9 cellular contexts compared by ENCODE assay signal in genomic region chr15:79380755-79381499, GRCh38. TPM values are rescaled to one million over a fixed set of nuclear protein-coding genes. Genes with fewer than 3 reads are reported as not detected.
DNase-seq lines count a peak whose midpoint lies in the region; ATAC-seq and TF ChIP-seq lines count a peak whose summit lies in the region.
"Had no signal": no experiment of that assay in that cellular context is flagged by ENCODE, and none has a peak within 500 bp of the region (broad histone marks: within the 10 kb centered on the region; RNA-seq: fewer than 3 reads in every experiment).

No MANE protein-coding gene starts in this region.

- H3K27ac Mint-ChIP-seq in Calu3 (ENCODE audit: unreplicated experiment), result no peak overlapping the region
- H3K27ac Mint-ChIP-seq: activated naive CD4-positive, alpha-beta T cell treated with anti-CD3 and anti-CD28 coated beads, Interleukin-2, amount 50 U/mL, for 24 hours had no signal

- no peak overlapping the region for H3K27ac ChIP-seq in GM23248
- no peak overlapping the region for H3K27ac ChIP-seq in hepatocyte

- DNase-seq in Calu3 (peak; percentile 87), GM23248 (peak; percentile 73), NCI-H1417 (lab: John Stamatoyannopoulos, UW) (peak; percentile 66 to 91 (median 67)), T-helper 2 cell (peak; percentile 13 to 67 (median 58)), anterior cingulate cortex (lab: John Stamatoyannopoulos, UW) (peak in 54 of 58 donors; percentile 8 to 92 (median 54)), hepatocyte (ENCODE audit: low spot score) (peak; percentile 86), skeletal muscle cell (ENCODE audit: low read depth) (peak; percentile 30)

- H3K9me3 ChIP-seq in GM23248 (ENCODE audit: low read depth) (no peaks in the 10 kb centered on the region), hepatocyte (ENCODE audit: low read depth) (no peaks in the 10 kb centered on the region)

- no peak overlapping the region for H3K9ac ChIP-seq in GM23248

- no peaks in the 10 kb centered on the region for H3K9me3 Mint-ChIP-seq in Calu3 (ENCODE audit: low read depth, unreplicated experiment)
- H3K9me3 Mint-ChIP-seq: activated naive CD4-positive, alpha-beta T cell treated with anti-CD3 and anti-CD28 coated beads, Interleukin-2, amount 50 U/mL, for 24 hours had no signal

- H3K27me3 ChIP-seq in GM23248 (replicated peaks; ENCODE audit: insufficient read depth) (no peaks in the 10 kb centered on the region), hepatocyte (no peaks in the 10 kb centered on the region)

- H3K36me3 ChIP-seq in GM23248 (ENCODE audit: low read depth), result no peaks in the 10 kb centered on the region
- no peaks in the 10 kb centered on the region for H3K36me3 ChIP-seq in hepatocyte (replicated peaks; ENCODE audit: insufficient read depth, low read depth)

- H2AFZ ChIP-seq in GM23248, result no peak overlapping the region
- H2AFZ ChIP-seq in hepatocyte, result no peak overlapping the region

- H3K4me2 ChIP-seq in GM23248 (ENCODE audit: unreplicated experiment) (no peak overlapping the region), hepatocyte (no peak overlapping the region)

- no peak overlapping the region for H3K4me3 Mint-ChIP-seq in Calu3 (ENCODE audit: low read depth, unreplicated experiment)
- H3K4me3 Mint-ChIP-seq: activated naive CD4-positive, alpha-beta T cell treated with anti-CD3 and anti-CD28 coated beads, Interleukin-2, amount 50 U/mL, for 24 hours had no signal

- peak; percentile 82 for TF ChIP-seq CTCF in Calu3 (IDR thresholded peaks at IDR 0.05; ENCODE audit: unreplicated experiment)
- TF ChIP-seq CTCF in hepatocyte (IDR thresholded peaks at IDR 0.05; ENCODE audit: poor library complexity), result peak; percentile 92

- no peak overlapping the region for H3K4me3 ChIP-seq in GM23248
- H3K4me3 ChIP-seq in hepatocyte, result no peak overlapping the region
- H3K4me3 ChIP-seq in skeletal muscle cell (ENCODE audit: low read depth, low read length), result no peak overlapping the region

- H3K27me3 Mint-ChIP-seq in Calu3 (ENCODE audit: unreplicated experiment), result no peaks in the 10 kb centered on the region
- H3K27me3 Mint-ChIP-seq: activated naive CD4-positive, alpha-beta T cell treated with anti-CD3 and anti-CD28 coated beads, Interleukin-2, amount 50 U/mL, for 24 hours had no signal

- intact Hi-C loops in Calu3 (cut with micrococcal nuclease; ENCODE audit: unreplicated experiment), result loop anchor here (1.0 to 5.0 kb wide), 6 partner anchors 196 to 792 kb away; no protein-coding TSS in a partner anchor

- CTCF ChIA-PET in Calu3 (lab: Charles Lee), result interaction anchor here (0.5 to 3.8 kb wide), 11 partner anchors 8 to 793 kb away, joined by 3 to 42 read pairs (median 3); no protein-coding TSS in a partner anchor

- no peaks in the 10 kb centered on the region for H3F3A ChIP-seq in GM23248 (ENCODE audit: insufficient read depth)

- no peak for ATAC-seq in HG03159 (IDR thresholded peaks at IDR 0.05; ENCODE audit: unreplicated experiment)

- H3K9me2 ChIP-seq in GM23248 (ENCODE audit: insufficient read depth), result no peaks in the 10 kb centered on the region
- H3K9me2 ChIP-seq in hepatocyte (replicated peaks; ENCODE audit: insufficient read depth), result no peaks in the 10 kb centered on the region

- 49 to 50% methylated on average over 4 of the region's 4 CpGs for WGBS in GM23248 (ENCODE audit: low coverage in 1 of 2, low lambda C conversion rate in 2 of 2, missing lambda C conversion rate in 2 of 2), 2 experiments
- 52% methylated on average over 4 of the region's 4 CpGs for WGBS in hepatocyte (ENCODE audit: low lambda C conversion rate, missing lambda C conversion rate)

- H4K20me1 ChIP-seq in GM23248 (ENCODE audit: insufficient read depth) (no peaks in the 10 kb centered on the region), hepatocyte (ENCODE audit: insufficient read depth, poor library complexity, severe bottlenecking) (no peaks in the 10 kb centered on the region)

- in situ Hi-C loops in GM23248 (cut with MboI), result loop anchor here (5.0 kb wide), 1 partner anchor 211 kb away; no protein-coding TSS in a partner anchor

- no TSS peak for BruUV-seq in Calu3 (replicated peaks; lab: Mats Ljungman, UMichigan)

- H3K4me1 ChIP-seq in GM23248 (ENCODE audit: insufficient read depth) (no peaks in the 10 kb centered on the region), hepatocyte (ENCODE audit: insufficient read depth) (no peaks in the 10 kb centered on the region)

- H3K36me3 Mint-ChIP-seq in Calu3 (ENCODE audit: insufficient read depth, unreplicated experiment), result no peaks in the 10 kb centered on the region

- H3K79me2 ChIP-seq in GM23248 (ENCODE audit: insufficient read depth), result no peaks in the 10 kb centered on the region
- no peaks in the 10 kb centered on the region for H3K79me2 ChIP-seq in hepatocyte

- no peaks in the 10 kb centered on the region for H3K4me1 Mint-ChIP-seq in Calu3 (ENCODE audit: low read depth, unreplicated experiment)

RNA-seq across cellular contexts. Expression of gene MINAR1, which starts 51.2 kb away (rescaled TPM):
- 2.2 and 2.4 TPM in 2 replicates for total RNA-seq in Calu3 (2022)
- total RNA-seq in GM23248 (2014; rRNA removed; shearing (Covaris generic)), result 1.3 and 1.6 TPM in 2 replicates
- polyA plus RNA-seq in GM23248 (2016; fragmentation: Nextera tagmentation; extraction: Ambion mirVana), result 0.25 and 0.28 TPM in 2 replicates
- 1.3 TPM in 2 replicates for total RNA-seq in hepatocyte
- polyA plus RNA-seq in hepatocyte, result 0.10 and 0.74 TPM in 2 replicates

Comparison
In these comparisons a context has a peak if more than half of its experiments do, and no peak if none do; other contexts are left out.
1. DNase-seq: peak in every context shown above with its lines; median percentile 87 in Calu3; 86 in hepatocyte; 73 in GM23248; 67 in NCI-H1417; 58 in T-helper 2 cell; 54 in anterior cingulate cortex; 30 in skeletal muscle cell.